ENCODE assay signal across 16 cellular contexts in genomic region chr3:9143180-9143579, GRCh38.
DNase-seq lines count a peak whose midpoint lies in the region; ATAC-seq and TF ChIP-seq lines count a peak whose summit lies in the region.
"Had no signal": no experiment of that assay in that cellular context is flagged by ENCODE, and none has a peak within 500 bp of the region (broad histone marks: within the 10 kb centered on the region; RNA-seq: fewer than 3 reads in every experiment).

No MANE protein-coding gene starts in this region.

- H3K27ac ChIP-seq in right atrium auricular region: no peak overlapping the region
- H3K27ac ChIP-seq: BLaER1 treated with 17β-estradiol and CSF1 and Interleukin-3, amounts not matched to agents 10 nM and 100 nM had no signal

- H3K9me3 Mint-ChIP-seq in brain (peaks cover 3 to 35% (median 8%) of the 10 kb centered on the region in 5 experiments), nephron (peaks cover 3% of the 10 kb centered on the region)
- peaks cover 0 to 2% of the 10 kb centered on the region in 2 donors for H3K9me3 Mint-ChIP-seq in effector memory CD8-positive, alpha-beta T cell

- TF ChIP-seq CTCF in right atrium auricular region (IDR thresholded peaks at IDR 0.05) (no peak), brain (conservative IDR thresholded peaks at IDR 0.05) (no peak), nephron (IDR thresholded peaks at IDR 0.05; ENCODE audit: unreplicated experiment in 3 of 3) (no peak)

- no peaks in the 10 kb centered on the region for H3K27me3 ChIP-seq in right atrium auricular region
- H3K27me3 ChIP-seq: BLaER1 treated with 17β-estradiol and CSF1 and Interleukin-3, amounts not matched to agents 10 nM and 100 nM had no signal

- H3K36me3 Mint-ChIP-seq in brain (peaks cover 57% of the 10 kb centered on the region), nephron (ENCODE audit: low read depth) (peaks cover 11% of the 10 kb centered on the region)
- H3K36me3 Mint-ChIP-seq in effector memory CD8-positive, alpha-beta T cell (ENCODE audit: insufficient read depth): no peaks in the 10 kb centered on the region
- H3K36me3 Mint-ChIP-seq: CD8-positive, alpha-beta T cell had no signal

- DNase-seq in left ventricle myocardium superior: no peak
- no peak for DNase-seq in right atrium auricular region (ENCODE audit: low spot score)
- no peak for DNase-seq in inferior parietal cortex (ENCODE audit: extremely low spot score)
- DNase-seq in effector memory CD8-positive, alpha-beta T cell: no peak
- DNase-seq in activated naive CD4-positive, alpha-beta T cell treated with Interleukin-2 at 50 U/mL for 16 hours: no peak
- DNase-seq in stimulated activated naive CD4-positive, alpha-beta T cell (lab: John Stamatoyannopoulos, UW): no peak
- DNase-seq: 8988T; Calu3; CD8-positive, alpha-beta T cell; H9 had no signal

- H3K27ac Mint-ChIP-seq in brain: peak overlapping the region; percentile 27 to 89 (median 79)
- peak overlapping the region; percentile 64 to 73 (median 66) for H3K27ac Mint-ChIP-seq in nephron
- H3K27ac Mint-ChIP-seq in effector memory CD8-positive, alpha-beta T cell: no peak overlapping the region
- H3K27ac Mint-ChIP-seq: B cell; CD8-positive, alpha-beta T cell; H9 had no signal

- intact Hi-C loops in left ventricle myocardium superior (cut with micrococcal nuclease): no loop called here

- peaks cover 8% of the 10 kb centered on the region for H3K27me3 Mint-ChIP-seq in brain
- no peaks in the 10 kb centered on the region for H3K27me3 Mint-ChIP-seq in nephron (ENCODE audit: low read depth)
- H3K27me3 Mint-ChIP-seq in effector memory CD8-positive, alpha-beta T cell: peaks cover 28 to 33% of the 10 kb centered on the region in 2 donors

- no peaks in the 10 kb centered on the region for H3K36me3 ChIP-seq in right atrium auricular region

- peak; percentile 55 for ATAC-seq in left ventricle myocardium superior
- no peak for ATAC-seq in effector memory CD8-positive, alpha-beta T cell (replicated peaks)
- ATAC-seq: CD8-positive, alpha-beta T cell; GM12878; HepG2 had no signal

- H3K4me1 ChIP-seq in right atrium auricular region: peaks cover 0 to 14% of the 10 kb centered on the region in 2 donors

- H3K9me3 ChIP-seq in right atrium auricular region: no peaks in the 10 kb centered on the region

- no peak overlapping the region for H3K4me3 ChIP-seq in right atrium auricular region
- H3K4me3 ChIP-seq: BLaER1 treated with 17β-estradiol and CSF1 and Interleukin-3, amounts not matched to agents 10 nM and 100 nM; GM12878 had no signal

- peak overlapping the region in 3 of 5 experiments; percentile 8 to 33 (median 25) for H3K4me3 Mint-ChIP-seq in brain
- H3K4me3 Mint-ChIP-seq in nephron: no peak overlapping the region
- no peak overlapping the region for H3K4me3 Mint-ChIP-seq in effector memory CD8-positive, alpha-beta T cell
- H3K4me3 Mint-ChIP-seq: B cell; CD8-positive, alpha-beta T cell; H9 had no signal

- peaks cover 53% of the 10 kb centered on the region for H3K4me1 Mint-ChIP-seq in brain
- peaks cover 53% of the 10 kb centered on the region for H3K4me1 Mint-ChIP-seq in nephron
- H3K4me1 Mint-ChIP-seq in effector memory CD8-positive, alpha-beta T cell (ENCODE audit: low read depth in 2 of 2): peaks cover 2 to 4% of the 10 kb centered on the region in 2 donors

Comparison
In these comparisons a context has a peak if more than half of its experiments do, and no peak if none do; other contexts are left out.
1. H3K27ac Mint-ChIP-seq: peak in brain (5 of 5) and nephron (3 of 3); none in effector memory CD8-positive, alpha-beta T cell (0 of 2).
2. H3K4me3 Mint-ChIP-seq: peak in brain (3 of 5); none in nephron (0 of 3) and effector memory CD8-positive, alpha-beta T cell (0 of 2).